Comparison of ENCODE assay signal across 14 cellular contexts in genomic region chr1:115134850-115135484, GRCh38. TPM values are rescaled to one million over a fixed set of nuclear protein-coding genes. Genes with fewer than 3 reads are reported as not detected.
A peak's percentile ranks its signal among the peaks of the same experiment; 100 is the strongest.
DNase-seq lines count a peak whose midpoint lies in the region; ATAC-seq and TF ChIP-seq lines count a peak whose summit lies in the region.
"Had no signal": no experiment of that assay in that cellular context is flagged by ENCODE, and none has a peak within 500 bp of the region (broad histone marks: within the 10 kb centered on the region; RNA-seq: fewer than 3 reads in every experiment).

No MANE protein-coding gene starts in this region.

- no peaks in the 10 kb centered on the region for H3K9me3 ChIP-seq in esophagus muscularis mucosa
- no peaks in the 10 kb centered on the region for H3K9me3 ChIP-seq in psoas muscle

- H3K4me1 ChIP-seq in esophagus muscularis mucosa (peaks cover 13 to 27% (median 20%) of the 10 kb centered on the region in 4 donors), psoas muscle (peaks cover 17% of the 10 kb centered on the region)

- H3K27me3 ChIP-seq in esophagus muscularis mucosa = peaks cover 0 to 3% (median 0%) of the 10 kb centered on the region in 4 donors
- H3K27me3 ChIP-seq in psoas muscle (ENCODE audit: insufficient read depth in 3 of 3, low read length in 2 of 3) = no peaks in the 10 kb centered on the region

- DNase-seq in Daoy (ENCODE audit: low read depth) (peak; percentile 93), RKO (ENCODE audit: low spot score) (peak; percentile 45), esophagus muscularis mucosa (ENCODE audit: extremely low spot score) (no peak), psoas muscle (no peak), DMS114 treated with DMSO at 0.1 percent for 48 hours (lab: John Stamatoyannopoulos, UW; ENCODE audit: unreplicated experiment) (no peak)
- DNase-seq: activated CD4-positive, alpha-beta T cell treated with anti-CD3 and anti-CD28 coated beads for 36 hours; activated naive CD4-positive, alpha-beta T cell treated with anti-CD3 and anti-CD28 coated beads, Interleukin-2, amount 10 ng/mL, durations not matched to agents 7 days and 5 days; natural killer cell; NCI-H1417 treated with DMSO at 0.1 percent for 48 hours; RPMI8226; stimulated activated CD4-positive, alpha-beta T cell treated with anti-CD3 and anti-CD28 coated beads, Interleukin-4, amount 100 ng/mL, for 24 hours had no signal

- 58% methylated on average over 10 of the region's 10 CpGs for WGBS in esophagus muscularis mucosa
- 33 to 54% (median 48%) methylated on average over 10 of the region's 10 CpGs for WGBS in psoas muscle, 3 donors

- peak overlapping the region in 1 of 4 donors; percentile 6 for H3K4me3 ChIP-seq in esophagus muscularis mucosa
- no peak overlapping the region for H3K4me3 ChIP-seq in psoas muscle

- no peak for TF ChIP-seq POLR2A in esophagus muscularis mucosa (IDR thresholded peaks at IDR 0.05; ENCODE audit: low read depth)

- intact Hi-C loops in esophagus muscularis mucosa (cut with DNase I) (loop anchor here (10.0 kb wide), 1 partner anchor 630 kb away; the partner anchor contains the start of gene CASQ2), psoas muscle (cut with DNase I) (loop anchor here (5.0 kb wide), 2 partner anchors 202 to 462 kb away; partner anchors contain the start of gene NGF (in 1 of the 2))

- H3K27ac ChIP-seq in esophagus muscularis mucosa (replicated peaks in 1 of 4) = peak overlapping the region in 3 of 4 donors; percentile 35 to 62 (median 45)
- peak overlapping the region; percentile 79 for H3K27ac ChIP-seq in psoas muscle

- ATAC-seq in psoas muscle (peak; percentile 49 to 70 (median 60)), GM18907 (IDR thresholded peaks at IDR 0.05; ENCODE audit: unreplicated experiment) (no peak), HG03565 (IDR thresholded peaks at IDR 0.05; ENCODE audit: unreplicated experiment) (no peak), GM18520 (IDR thresholded peaks at IDR 0.05; ENCODE audit: unreplicated experiment) (no peak)
- ATAC-seq: activated CD4-positive, alpha-beta T cell treated with anti-CD3 and anti-CD28 coated beads for 36 hours; natural killer cell had no signal

- TF ChIP-seq CTCF in esophagus muscularis mucosa (IDR thresholded peaks at IDR 0.05) (no peak), psoas muscle (IDR thresholded peaks at IDR 0.05) (peak; percentile 4)

- TF ChIP-seq EP300 in esophagus muscularis mucosa (IDR thresholded peaks at IDR 0.05) = no peak

- H3K36me3 ChIP-seq in esophagus muscularis mucosa = no peaks in the 10 kb centered on the region
- H3K36me3 ChIP-seq in psoas muscle (ENCODE audit: insufficient read depth in 1 of 2, low read depth in 1 of 2) = no peaks in the 10 kb centered on the region

RNA-seq across cellular contexts. Expression of gene TSPAN2, which starts 45.7 kb away (rescaled TPM):
- 11.7 and 14.9 TPM in 2 replicates for total RNA-seq in Daoy (2014; rRNA removed; shearing (Covaris generic))
- total RNA-seq in esophagus muscularis mucosa (10 to 100 TPM; 35.8 to 70.2 (median 66.7) TPM), psoas muscle (1 to 10 TPM; 1.2 to 2.3 (median 2.1) TPM)
- 1 to 10 TPM in 2 of 3 donors, under 1 TPM in 1; 0.87 to 1.4 (median 1.1) TPM for polyA plus RNA-seq in psoas muscle

Comparison
In these comparisons a context has a peak if more than half of its experiments do, and no peak if none do; other contexts are left out.
1. DNase-seq: peak in Daoy (single experiment) and RKO (single experiment); none in esophagus muscularis mucosa (single experiment), psoas muscle (0 of 2) and DMS114 treated with DMSO at 0.1 percent for 48 hours (single experiment).
2. ATAC-seq: peak in psoas muscle (4 of 4); none in GM18907 (single experiment), HG03565 (single experiment) and GM18520 (single experiment).